Comparison of ENCODE assay signal across 15 cellular contexts in the genomic region with DNA sequence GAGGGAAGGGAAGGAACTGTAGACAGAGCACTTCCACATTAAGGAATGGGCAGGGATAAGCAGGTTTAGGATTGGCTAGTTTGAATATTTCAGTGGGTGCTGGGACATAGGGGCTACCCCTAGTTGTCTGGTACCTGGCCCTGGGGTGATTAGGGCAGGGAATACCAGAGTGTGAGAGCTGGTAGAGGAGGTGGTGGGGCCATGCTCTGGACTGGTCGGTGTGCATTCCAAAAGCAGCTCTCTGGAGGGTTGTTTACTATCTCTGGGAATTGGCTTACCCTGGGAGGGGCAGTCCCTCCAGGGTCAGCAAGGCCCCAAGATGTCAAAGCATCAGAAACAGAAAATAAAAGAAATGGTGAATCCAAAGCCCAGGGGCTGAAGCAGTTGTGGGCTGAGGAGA.
A peak's percentile ranks its signal among the peaks of the same experiment; 100 is the strongest.
DNase-seq lines count a peak whose midpoint lies in the region; TF ChIP-seq lines count a peak whose summit lies in the region.
"Had no signal": no experiment of that assay in that cellular context is flagged by ENCODE, and none has a peak within 500 bp of the region (broad histone marks: within the 10 kb centered on the region; RNA-seq: fewer than 3 reads in every experiment).

No MANE protein-coding gene starts in this region.

- H3K27me3 Mint-ChIP-seq in mesothelial cell of epicardium (ENCODE audit: low read depth) = no peaks in the 10 kb centered on the region
- H3K27me3 Mint-ChIP-seq in type B pancreatic cell = no peaks in the 10 kb centered on the region
- H3K27me3 Mint-ChIP-seq in chondrocyte (ENCODE audit: low read depth) = no peaks in the 10 kb centered on the region

- H3K27ac Mint-ChIP-seq in mesothelial cell of epicardium = peak overlapping the region; percentile 47
- no peak overlapping the region for H3K27ac Mint-ChIP-seq in type B pancreatic cell
- H3K27ac Mint-ChIP-seq in chondrocyte (ENCODE audit: unreplicated experiment) = no peak overlapping the region
- H3K27ac Mint-ChIP-seq: HFFc6 had no signal

- TF ChIP-seq CTCF in mesothelial cell of epicardium (IDR thresholded peaks at IDR 0.05; ENCODE audit: unreplicated experiment) = no peak
- no peak for TF ChIP-seq CTCF in type B pancreatic cell (conservative IDR thresholded peaks at IDR 0.05)
- no peak for TF ChIP-seq CTCF in chondrocyte (IDR thresholded peaks at IDR 0.05)

- peaks cover 20% of the 10 kb centered on the region for H3K9me3 Mint-ChIP-seq in mesothelial cell of epicardium
- peaks cover 8% of the 10 kb centered on the region for H3K9me3 Mint-ChIP-seq in type B pancreatic cell
- peaks cover 3% of the 10 kb centered on the region for H3K9me3 Mint-ChIP-seq in chondrocyte (ENCODE audit: low read depth)
- H3K9me3 Mint-ChIP-seq: HFFc6 had no signal

- H3K4me1 Mint-ChIP-seq in mesothelial cell of epicardium (peaks cover 14% of the 10 kb centered on the region), type B pancreatic cell (ENCODE audit: unreplicated experiment) (no peaks in the 10 kb centered on the region), chondrocyte (ENCODE audit: low read depth) (no peaks in the 10 kb centered on the region)
- H3K4me1 Mint-ChIP-seq: CD4-positive, alpha-beta memory T cell had no signal

- peaks cover 3% of the 10 kb centered on the region for H3K36me3 Mint-ChIP-seq in mesothelial cell of epicardium
- peaks cover 3% of the 10 kb centered on the region for H3K36me3 Mint-ChIP-seq in type B pancreatic cell
- no peaks in the 10 kb centered on the region for H3K36me3 Mint-ChIP-seq in chondrocyte (ENCODE audit: low read depth)
- H3K36me3 Mint-ChIP-seq: CD4-positive, alpha-beta memory T cell had no signal

- H3K4me3 Mint-ChIP-seq in mesothelial cell of epicardium (no peak overlapping the region), type B pancreatic cell (peak overlapping the region; percentile 37), chondrocyte (ENCODE audit: unreplicated experiment) (no peak overlapping the region)
- H3K4me3 Mint-ChIP-seq: HFFc6 had no signal

- DNase-seq in ELF-1 (ENCODE audit: low read depth, low spot score) (peak; percentile 77), mesothelial cell of epicardium (ENCODE audit: low spot score in 2 of 2, unreplicated experiment in 2 of 2) (no peak), type B pancreatic cell (ENCODE audit: extremely low spot score, unreplicated experiment) (no peak), chondrocyte (ENCODE audit: low spot score) (no peak), NCI-H774 (lab: John Stamatoyannopoulos, UW) (no peak)
- DNase-seq in activated naive CD4-positive, alpha-beta T cell treated with Interleukin-2 at 50 U/mL for 16 hours = no peak
- DNase-seq: 8988T; C1 segment of cervical spinal cord; CD4-positive, alpha-beta memory T cell; COR-L47; DMS153; DND-41; GF-D8; GOT3; HFFc6 had no signal
